Comparison of ENCODE assay signal across 15 cellular contexts in genomic region chr2:235314371-235314915, GRCh38.
DNase-seq lines count a peak whose midpoint lies in the region; ATAC-seq and TF ChIP-seq lines count a peak whose summit lies in the region.
"Had no signal": no experiment of that assay in that cellular context is flagged by ENCODE, and none has a peak within 500 bp of the region (broad histone marks: within the 10 kb centered on the region; RNA-seq: fewer than 3 reads in every experiment).

No MANE protein-coding gene starts in this region.

- H3K4me3 ChIP-seq in neural progenitor cell (no peak overlapping the region), WERI-Rb-1 (ENCODE audit: low read depth, low read length) (no peak overlapping the region), left lung (no peak overlapping the region)
- H3K4me3 ChIP-seq: body of pancreas, gastroesophageal sphincter, uterus had no signal

- H3K9me3 ChIP-seq in neural progenitor cell (ENCODE audit: low read depth) (no peaks in the 10 kb centered on the region), WERI-Rb-1 (ENCODE audit: severe bottlenecking) (no peaks in the 10 kb centered on the region), left lung (peaks cover 0 to 4% of the 10 kb centered on the region in 2 donors)
- H3K9me3 ChIP-seq: body of pancreas, uterus had no signal

- peaks cover 6% of the 10 kb centered on the region for H3K9me3 Mint-ChIP-seq in neural progenitor cell
- H3K9me3 Mint-ChIP-seq: activated naive CD4-positive, alpha-beta T cell treated with anti-CD3 and anti-CD28 coated beads, Interleukin-2, amount 10 ng/mL, durations not matched to agents 7 days and 5 days had no signal

- no peaks in the 10 kb centered on the region for H4K20me1 ChIP-seq in neural progenitor cell (ENCODE audit: low read depth)

- no peaks in the 10 kb centered on the region for H3K4me1 ChIP-seq in neural progenitor cell
- no peaks in the 10 kb centered on the region for H3K4me1 ChIP-seq in left lung
- H3K4me1 ChIP-seq: body of pancreas, gastroesophageal sphincter, uterus had no signal

- H3K79me2 ChIP-seq in neural progenitor cell (ENCODE audit: low read depth) = no peaks in the 10 kb centered on the region

- H3K4me2 ChIP-seq in neural progenitor cell = no peak overlapping the region

- no peaks in the 10 kb centered on the region for H3K27me3 ChIP-seq in neural progenitor cell
- no peaks in the 10 kb centered on the region for H3K27me3 ChIP-seq in WERI-Rb-1 (ENCODE audit: insufficient read depth, low read depth, severe bottlenecking)
- no peaks in the 10 kb centered on the region for H3K27me3 ChIP-seq in left lung
- H3K27me3 ChIP-seq: body of pancreas, uterus had no signal

- TF ChIP-seq CTCF in neural progenitor cell (IDR thresholded peaks at IDR 0.05) = no peak
- TF ChIP-seq CTCF in WERI-Rb-1 (IDR thresholded peaks at IDR 0.05; ENCODE audit: low read depth, low read length) = no peak
- no peak for TF ChIP-seq CTCF in left lung (IDR thresholded peaks at IDR 0.05)

- H3K27ac ChIP-seq in neural progenitor cell (no peak overlapping the region), WERI-Rb-1 (no peak overlapping the region), left lung (no peak overlapping the region)
- H3K27ac ChIP-seq: body of pancreas, gastroesophageal sphincter, uterus had no signal

- no peak overlapping the region for H3K9ac ChIP-seq in neural progenitor cell

- H3F3A ChIP-seq in neural progenitor cell (ENCODE audit: low read depth) = no peaks in the 10 kb centered on the region

- H3K4me3 Mint-ChIP-seq in neural progenitor cell = peak overlapping the region; percentile 38
- H3K4me3 Mint-ChIP-seq: activated naive CD4-positive, alpha-beta T cell treated with anti-CD3 and anti-CD28 coated beads, Interleukin-2, amount 10 ng/mL, durations not matched to agents 7 days and 5 days; IgD-negative memory B cell had no signal

- H3K4me1 Mint-ChIP-seq in neural progenitor cell = no peaks in the 10 kb centered on the region
- H3K4me1 Mint-ChIP-seq: activated naive CD4-positive, alpha-beta T cell treated with anti-CD3 and anti-CD28 coated beads, Interleukin-2, amount 10 ng/mL, durations not matched to agents 7 days and 5 days had no signal

- H3K36me3 ChIP-seq in neural progenitor cell = no peaks in the 10 kb centered on the region
- no peaks in the 10 kb centered on the region for H3K36me3 ChIP-seq in WERI-Rb-1
- no peaks in the 10 kb centered on the region for H3K36me3 ChIP-seq in left lung
- H3K36me3 ChIP-seq: gastroesophageal sphincter, uterus had no signal

- no peak overlapping the region for H2AFZ ChIP-seq in neural progenitor cell (replicated peaks)

- H3K27ac Mint-ChIP-seq in neural progenitor cell = no peak overlapping the region
- H3K27ac Mint-ChIP-seq: activated naive CD4-positive, alpha-beta T cell treated with anti-CD3 and anti-CD28 coated beads, Interleukin-2, amount 10 ng/mL, durations not matched to agents 7 days and 5 days had no signal

- no peak for ATAC-seq in left lung
- ATAC-seq: body of pancreas, gastroesophageal sphincter had no signal

- intact Hi-C loops in left lung (cut with DNase I) = no loop called here

- DNase-seq in NCI-H2171 treated with DMSO at 0.1 percent for 48 hours (lab: John Stamatoyannopoulos, UW) (peak; percentile 2), NCI-H2171 (lab: John Stamatoyannopoulos, UW) (no peak), NCI-H1694 (lab: John Stamatoyannopoulos, UW) (peak; percentile 57), RPMI8226 (peak; percentile 88), neural progenitor cell (ENCODE audit: low spot score) (no peak), WERI-Rb-1 (no peak), left lung (no peak)
- no peak for DNase-seq in activated CD8-positive, alpha-beta memory T cell treated with anti-CD3 and anti-CD28 coated beads, Interleukin-2, amount 50 U/mL, for 48 hours
- DNase-seq: activated CD4-positive, alpha-beta T cell treated with anti-CD3 and anti-CD28 coated beads for 48 hours; activated naive CD4-positive, alpha-beta T cell treated with anti-CD3 and anti-CD28 coated beads, Interleukin-2, amount 10 ng/mL, durations not matched to agents 7 days and 5 days; activated T-cell treated with anti-CD3 and anti-CD28 coated beads for 4 hours; body of pancreas; uterus had no signal

- H3K36me3 Mint-ChIP-seq in neural progenitor cell = no peaks in the 10 kb centered on the region
- H3K36me3 Mint-ChIP-seq: activated naive CD4-positive, alpha-beta T cell treated with anti-CD3 and anti-CD28 coated beads, Interleukin-2, amount 10 ng/mL, durations not matched to agents 7 days and 5 days; IgD-negative memory B cell had no signal

- peaks cover 3% of the 10 kb centered on the region for H3K27me3 Mint-ChIP-seq in neural progenitor cell (ENCODE audit: insufficient read depth, low read depth)
- H3K27me3 Mint-ChIP-seq: activated naive CD4-positive, alpha-beta T cell treated with anti-CD3 and anti-CD28 coated beads, Interleukin-2, amount 10 ng/mL, durations not matched to agents 7 days and 5 days had no signal

Comparison
In these comparisons a context has a peak if more than half of its experiments do, and no peak if none do; other contexts are left out.
1. DNase-seq: peak in NCI-H2171 treated with DMSO at 0.1 percent for 48 hours (single experiment), NCI-H1694 (single experiment) and RPMI8226 (single experiment); none in NCI-H2171 (single experiment), neural progenitor cell (single experiment), WERI-Rb-1 (single experiment), left lung (0 of 2) and activated CD8-positive, alpha-beta memory T cell treated with anti-CD3 and anti-CD28 coated beads, Interleukin-2, amount 50 U/mL, for 48 hours (single experiment).